Comparison of ENCODE assay signal across 8 cellular contexts in genomic region chr11:124920870-124921609, GRCh38. TPM values are rescaled to one million over a fixed set of nuclear protein-coding genes. Genes with fewer than 3 reads are reported as not detected.
A peak's percentile ranks its signal among the peaks of the same experiment; 100 is the strongest.
DNase-seq lines count a peak whose midpoint lies in the region; ATAC-seq and TF ChIP-seq lines count a peak whose summit lies in the region.

No MANE protein-coding gene starts in this region.

- peak overlapping the region; percentile 17 for H3K4me3 ChIP-seq in fibroblast of the aortic adventitia (ENCODE audit: low read depth, low read length)

- H3K9me3 Mint-ChIP-seq in neural crest cell = no peaks in the 10 kb centered on the region
- no peaks in the 10 kb centered on the region for H3K9me3 Mint-ChIP-seq in stimulated activated naive CD8-positive, alpha-beta T cell treated with anti-CD3 and anti-CD28 coated beads, Interleukin-15, Interleukin-2, amounts not matched to agents 100 ng/mL and 50 ng/mL, for 24 hours

- no peaks in the 10 kb centered on the region for H3K36me3 Mint-ChIP-seq in neural crest cell (ENCODE audit: low read depth)
- H3K36me3 Mint-ChIP-seq in stimulated activated naive CD8-positive, alpha-beta T cell treated with anti-CD3 and anti-CD28 coated beads, Interleukin-15, Interleukin-2, amounts not matched to agents 100 ng/mL and 50 ng/mL, for 24 hours (ENCODE audit: low read depth) = no peaks in the 10 kb centered on the region

- H3K27ac Mint-ChIP-seq in neural crest cell (ENCODE audit: unreplicated experiment) = peak overlapping the region; percentile 39
- H3K27ac Mint-ChIP-seq in stimulated activated naive CD8-positive, alpha-beta T cell treated with anti-CD3 and anti-CD28 coated beads, Interleukin-15, Interleukin-2, amounts not matched to agents 100 ng/mL and 50 ng/mL, for 24 hours = peak overlapping the region; percentile 29

- peaks cover 21% of the 10 kb centered on the region for H3K27me3 Mint-ChIP-seq in neural crest cell (ENCODE audit: low read depth)
- peaks cover 4% of the 10 kb centered on the region for H3K27me3 Mint-ChIP-seq in stimulated activated naive CD8-positive, alpha-beta T cell treated with anti-CD3 and anti-CD28 coated beads, Interleukin-15, Interleukin-2, amounts not matched to agents 100 ng/mL and 50 ng/mL, for 24 hours

- no peak for TF ChIP-seq CTCF in fibroblast of the aortic adventitia (IDR thresholded peaks at IDR 0.05; ENCODE audit: insufficient read depth, low read length)
- no peak for TF ChIP-seq CTCF in neural crest cell (conservative IDR thresholded peaks at IDR 0.05)

- H3K4me1 Mint-ChIP-seq in neural crest cell = peaks cover 4% of the 10 kb centered on the region
- H3K4me1 Mint-ChIP-seq in stimulated activated naive CD8-positive, alpha-beta T cell treated with anti-CD3 and anti-CD28 coated beads, Interleukin-15, Interleukin-2, amounts not matched to agents 100 ng/mL and 50 ng/mL, for 24 hours (ENCODE audit: low read depth) = peaks cover 12% of the 10 kb centered on the region

- DNase-seq in NCI-H2171 (lab: John Stamatoyannopoulos, UW) = peak; percentile 53
- peak; percentile 59 for DNase-seq in activated T-helper 1 cell treated with Interleukin-2 at 50 U/mL for 16 hours (ENCODE audit: low read depth)
- DNase-seq in fibroblast of the aortic adventitia (ENCODE audit: low read depth) = peak; percentile 31
- peak; percentile 85 for DNase-seq in neural crest cell (ENCODE audit: low read depth, low spot score)
- no peak for DNase-seq in GM19240 (ENCODE audit: insufficient read length, low spot score)

- H3K4me3 Mint-ChIP-seq in neural crest cell = peak overlapping the region; percentile 85
- peak overlapping the region; percentile 56 for H3K4me3 Mint-ChIP-seq in stimulated activated naive CD8-positive, alpha-beta T cell treated with anti-CD3 and anti-CD28 coated beads, Interleukin-15, Interleukin-2, amounts not matched to agents 100 ng/mL and 50 ng/mL, for 24 hours

- ATAC-seq in GM19025 (IDR thresholded peaks at IDR 0.05; ENCODE audit: low read depth, unreplicated experiment) = peak; percentile 72
- ATAC-seq in HG03521 (IDR thresholded peaks at IDR 0.05; ENCODE audit: unreplicated experiment) = no peak

RNA-seq across cellular contexts. Expression of gene HEPN1, which starts 2.0 kb away (rescaled TPM):
- total RNA-seq in fibroblast of the aortic adventitia (ENCODE audit: low replicate concordance) (not detected in 2 replicates), neural crest cell (not detected in 2 replicates)

RNA-seq across cellular contexts. Expression of gene HEPACAM, which starts 14.8 kb away (rescaled TPM):
- total RNA-seq in fibroblast of the aortic adventitia (ENCODE audit: low replicate concordance) (not detected in 2 replicates), neural crest cell (0.11 TPM in 1 of 2 replicates, not detected in the other)

RNA-seq across cellular contexts. Expression of gene ROBO4, which starts 23.4 kb away (rescaled TPM):
- total RNA-seq in fibroblast of the aortic adventitia (ENCODE audit: low replicate concordance) (1.3 and 3.3 TPM in 2 replicates), neural crest cell (0.05 and 0.07 TPM in 2 replicates)

RNA-seq across cellular contexts. Expression of gene CCDC15, which starts 33.0 kb away (rescaled TPM):
- total RNA-seq in fibroblast of the aortic adventitia (ENCODE audit: low replicate concordance) = 3.6 and 9.8 TPM in 2 replicates
- total RNA-seq in neural crest cell = 6.1 and 7.1 TPM in 2 replicates

RNA-seq across cellular contexts. Expression of gene ROBO3, which starts 55.8 kb away (rescaled TPM):
- 11.7 and 13.6 TPM in 2 replicates for total RNA-seq in fibroblast of the aortic adventitia (ENCODE audit: low replicate concordance)
- 17.8 and 19.7 TPM in 2 replicates for total RNA-seq in neural crest cell
